1 cellular context compared by ENCODE assay signal in the genomic region with DNA sequence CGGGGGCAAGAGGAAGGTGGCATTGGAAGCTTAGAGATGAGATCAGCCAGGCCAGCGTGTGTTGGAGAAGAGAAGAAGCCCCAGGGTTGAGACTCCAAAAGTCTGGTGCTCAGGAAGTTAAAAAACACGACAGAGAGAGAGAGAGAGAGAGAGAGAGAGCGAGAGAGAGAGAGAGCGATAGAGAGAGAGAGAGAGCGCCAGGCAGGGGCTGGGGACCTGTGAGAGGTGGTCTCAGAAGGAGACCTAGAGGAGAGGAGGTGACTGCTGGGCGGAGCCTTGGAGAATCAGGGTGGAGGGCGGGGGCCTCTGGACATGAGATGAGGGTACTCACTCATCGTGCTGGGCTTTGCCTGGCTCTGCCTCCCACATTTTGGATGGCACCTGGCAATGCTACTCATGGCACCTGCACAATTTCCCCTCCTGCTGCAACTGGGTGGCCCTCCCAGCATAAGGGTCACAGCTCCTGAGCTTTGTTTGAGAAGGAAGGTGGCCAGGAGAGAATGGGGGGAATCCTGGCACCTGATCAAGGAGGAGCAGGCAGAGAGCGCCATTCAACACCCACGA.
TF ChIP-seq lines count a peak whose summit lies in the region.

No MANE protein-coding gene starts in this region.

TF ChIP-seq in IMR-90, 13 proteins besides CTCF, POLR2A, EP300 and RAD21:
- no peak for TF ChIP-seq BHLHE40 (IDR thresholded peaks at IDR 0.05; ENCODE audit: low read depth, low read length)
- TF ChIP-seq SMC3 (IDR thresholded peaks at IDR 0.05; ENCODE audit: low read depth, low read length) = no peak
- no peak for TF ChIP-seq RCOR1 (IDR thresholded peaks at IDR 0.05; ENCODE audit: insufficient replicate concordance, low read length)
- no peak for TF ChIP-seq CHD1 (IDR thresholded peaks at IDR 0.05; ENCODE audit: low read depth, low read length)
- TF ChIP-seq FOS (IDR thresholded peaks at IDR 0.05; ENCODE audit: low read depth, low read length) = no peak
- no peak for TF ChIP-seq MAZ (IDR thresholded peaks at IDR 0.05; ENCODE audit: borderline replicate concordance, low read depth, low read length)
- TF ChIP-seq, protein P1, sequence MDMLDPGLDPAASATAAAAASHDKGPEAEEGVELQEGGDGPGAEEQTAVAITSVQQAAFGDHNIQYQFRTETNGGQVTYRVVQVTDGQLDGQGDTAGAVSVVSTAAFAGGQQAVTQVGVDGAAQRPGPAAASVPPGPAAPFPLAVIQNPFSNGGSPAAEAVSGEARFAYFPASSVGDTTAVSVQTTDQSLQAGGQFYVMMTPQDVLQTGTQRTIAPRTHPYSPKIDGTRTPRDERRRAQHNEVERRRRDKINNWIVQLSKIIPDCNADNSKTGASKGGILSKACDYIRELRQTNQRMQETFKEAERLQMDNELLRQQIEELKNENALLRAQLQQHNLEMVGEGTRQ (IDR thresholded peaks at IDR 0.05; ENCODE audit: low read depth, low read length) = no peak
- TF ChIP-seq MAFK (IDR thresholded peaks at IDR 0.05; ENCODE audit: low read depth, low read length) = no peak
- TF ChIP-seq, protein P2, sequence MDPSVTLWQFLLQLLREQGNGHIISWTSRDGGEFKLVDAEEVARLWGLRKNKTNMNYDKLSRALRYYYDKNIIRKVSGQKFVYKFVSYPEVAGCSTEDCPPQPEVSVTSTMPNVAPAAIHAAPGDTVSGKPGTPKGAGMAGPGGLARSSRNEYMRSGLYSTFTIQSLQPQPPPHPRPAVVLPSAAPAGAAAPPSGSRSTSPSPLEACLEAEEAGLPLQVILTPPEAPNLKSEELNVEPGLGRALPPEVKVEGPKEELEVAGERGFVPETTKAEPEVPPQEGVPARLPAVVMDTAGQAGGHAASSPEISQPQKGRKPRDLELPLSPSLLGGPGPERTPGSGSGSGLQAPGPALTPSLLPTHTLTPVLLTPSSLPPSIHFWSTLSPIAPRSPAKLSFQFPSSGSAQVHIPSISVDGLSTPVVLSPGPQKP (IDR thresholded peaks at IDR 0.05; ENCODE audit: borderline replicate concordance, low read depth, low read length) = no peak
- TF ChIP-seq MXI1 (IDR thresholded peaks at IDR 0.05; ENCODE audit: borderline replicate concordance, low read depth, low read length) = no peak
- TF ChIP-seq NFE2L2 (IDR thresholded peaks at IDR 0.05; ENCODE audit: low read depth, low read length) = no peak
- TF ChIP-seq CEBPB (IDR thresholded peaks at IDR 0.05; ENCODE audit: low read depth, low read length) = no peak
- no peak for TF ChIP-seq RFX5 (IDR thresholded peaks at IDR 0.05; ENCODE audit: low read depth, low read length)
